In genomic region chr1:206582537-206583460, GRCh38 we compare ENCODE assay signal across 10 cellular contexts. TPM values are rescaled to one million over a fixed set of nuclear protein-coding genes. Genes with fewer than 3 reads are reported as not detected.
A peak's percentile ranks its signal among the peaks of the same experiment; 100 is the strongest.
DNase-seq lines count a peak whose midpoint lies in the region; ATAC-seq lines count a peak whose summit lies in the region.
"Had no signal": no experiment of that assay in that cellular context is flagged by ENCODE, and none has a peak within 500 bp of the region (broad histone marks: within the 10 kb centered on the region; RNA-seq: fewer than 3 reads in every experiment).

No MANE protein-coding gene starts in this region.

- H3K27me3 ChIP-seq in thymus (ENCODE audit: control insufficient read depth, insufficient read depth) (no peaks in the 10 kb centered on the region), MG63 (no peaks in the 10 kb centered on the region)

- peak overlapping the region; percentile 68 for H3K4me3 Mint-ChIP-seq in activated naive CD4-positive, alpha-beta T cell treated with anti-CD3 and anti-CD28 coated beads for 36 hours
- peak overlapping the region in 5 of 8 donors; percentile 15 to 88 (median 78) for H3K4me3 Mint-ChIP-seq in naive B cell

- peaks cover 40% of the 10 kb centered on the region for H3K4me1 ChIP-seq in thymus (ENCODE audit: control insufficient read depth, insufficient read depth, low read length)
- H3K4me1 ChIP-seq: A549 had no signal

- no peaks in the 10 kb centered on the region for H3K9me3 ChIP-seq in thymus (ENCODE audit: control insufficient read depth)
- no peaks in the 10 kb centered on the region for H3K9me3 ChIP-seq in MG63
- H3K9me3 ChIP-seq: A549 had no signal

- H3K27ac Mint-ChIP-seq in activated naive CD4-positive, alpha-beta T cell treated with anti-CD3 and anti-CD28 coated beads for 36 hours, result peak overlapping the region; percentile 100
- peak overlapping the region; percentile 97 to 100 (median 98) for H3K27ac Mint-ChIP-seq in naive B cell

- no peaks in the 10 kb centered on the region for H3K9me3 Mint-ChIP-seq in activated naive CD4-positive, alpha-beta T cell treated with anti-CD3 and anti-CD28 coated beads for 36 hours
- H3K9me3 Mint-ChIP-seq in naive B cell, result no peaks in the 10 kb centered on the region

- CTCF ChIA-PET in activated naive CD4-positive, alpha-beta T cell treated with anti-CD3 and anti-CD28 coated beads for 36 hours (lab: Charles Lee), result interaction anchor here (0.6 to 16.1 kb wide), 20 partner anchors 7 to 118 kb away, joined by 3 to 511 read pairs (median 4); partner anchors contain the start of genes IKBKE and RASSF5

- peaks cover 94% of the 10 kb centered on the region for H3K4me1 Mint-ChIP-seq in activated naive CD4-positive, alpha-beta T cell treated with anti-CD3 and anti-CD28 coated beads for 36 hours (ENCODE audit: low read depth)
- H3K4me1 Mint-ChIP-seq in naive B cell, result peaks cover 49 to 65% (median 63%) of the 10 kb centered on the region in 3 donors

- intact Hi-C loops in activated naive CD4-positive, alpha-beta T cell treated with anti-CD3 and anti-CD28 coated beads for 36 hours (cut with micrococcal nuclease), result loop anchor here (1.0 to 2.0 kb wide), 6 partner anchors 30 to 119 kb away; no protein-coding TSS in a partner anchor

- H3K4me3 ChIP-seq in thymus (ENCODE audit: low read length), result no peak overlapping the region
- H3K4me3 ChIP-seq in MG63, result no peak overlapping the region
- H3K4me3 ChIP-seq: A549, PC-9 had no signal

- no peaks in the 10 kb centered on the region for H3K27me3 Mint-ChIP-seq in activated naive CD4-positive, alpha-beta T cell treated with anti-CD3 and anti-CD28 coated beads for 36 hours (ENCODE audit: low read depth)
- H3K27me3 Mint-ChIP-seq in naive B cell, result no peaks in the 10 kb centered on the region

- H3K36me3 ChIP-seq in thymus (ENCODE audit: control insufficient read depth, insufficient read depth) (peaks cover 62% of the 10 kb centered on the region), MG63 (no peaks in the 10 kb centered on the region)

- H3K36me3 Mint-ChIP-seq in activated naive CD4-positive, alpha-beta T cell treated with anti-CD3 and anti-CD28 coated beads for 36 hours (ENCODE audit: low read depth), result peaks cover 86% of the 10 kb centered on the region
- H3K36me3 Mint-ChIP-seq in naive B cell, result peaks cover 9 to 23% of the 10 kb centered on the region in 2 donors

- DNase-seq in activated CD8-positive, alpha-beta memory T cell treated with anti-CD3 and anti-CD28 coated beads for 24 hours, result peak; percentile 82
- no peak for DNase-seq in activated CD8-positive, alpha-beta memory T cell treated with anti-CD3 and anti-CD28 coated beads, Interleukin-2, amount 50 U/mL, for 48 hours
- peak; percentile 68 for DNase-seq in activated naive CD4-positive, alpha-beta T cell treated with anti-CD3 and anti-CD28 coated beads for 36 hours
- DNase-seq in naive B cell, result no peak
- DNase-seq in MG63, result no peak
- no peak for DNase-seq in retina

- 91% methylated on average over 19 of the region's 19 CpGs for WGBS in thymus

- peak overlapping the region; percentile 43 for H3K27ac ChIP-seq in thymus (ENCODE audit: low read depth)
- H3K27ac ChIP-seq: A549, PC-9 had no signal

- ATAC-seq in naive B cell (ENCODE audit: low read depth in 2 of 2) (no peak), GM18520 (IDR thresholded peaks at IDR 0.05; ENCODE audit: unreplicated experiment) (no peak)

RNA-seq across cellular contexts. Expression of gene EIF2D, which starts 29.5 kb away (rescaled TPM):
- total RNA-seq in activated naive CD4-positive, alpha-beta T cell treated with anti-CD3 and anti-CD28 coated beads for 36 hours, result 100 to 1,000 TPM; 116 to 122 TPM
- polyA plus RNA-seq in naive B cell (ENCODE audit: low read depth in 6 of 6), result 10 to 100 TPM; 25.2 to 46.2 (median 31.8) TPM
- polyA plus RNA-seq in thymus, result 43.2 TPM
- total RNA-seq in MG63 (2014; rRNA removed; shearing (Covaris generic); ENCODE audit: low replicate concordance), result 72.1 and 75.8 TPM in 2 replicates

RNA-seq across cellular contexts. Expression of gene DYRK3, which starts 52.5 kb away (rescaled TPM):
- total RNA-seq in activated naive CD4-positive, alpha-beta T cell treated with anti-CD3 and anti-CD28 coated beads for 36 hours, result 1 to 10 TPM; 6.5 to 6.7 TPM
- polyA plus RNA-seq in naive B cell (ENCODE audit: low read depth in 6 of 6) (not detected), thymus (4.9 TPM)
- total RNA-seq in MG63 (2014; rRNA removed; shearing (Covaris generic); ENCODE audit: low replicate concordance), result 19.3 and 20.2 TPM in 2 replicates

Comparison
In these comparisons a context has a peak if more than half of its experiments do, and no peak if none do; other contexts are left out.
1. DNase-seq: peak in activated CD8-positive, alpha-beta memory T cell treated with anti-CD3 and anti-CD28 coated beads for 24 hours (single experiment) and activated naive CD4-positive, alpha-beta T cell treated with anti-CD3 and anti-CD28 coated beads for 36 hours (single experiment); none in activated CD8-positive, alpha-beta memory T cell treated with anti-CD3 and anti-CD28 coated beads, Interleukin-2, amount 50 U/mL, for 48 hours (single experiment), naive B cell (single experiment), MG63 (single experiment) and retina (single experiment).